1 cellular context compared by ENCODE assay signal in genomic region chr15:77623878-77624524, GRCh38.
TF ChIP-seq lines count a peak whose summit lies in the region.

No MANE protein-coding gene starts in this region.

TF ChIP-seq in K562, 482 proteins besides CTCF, POLR2A, EP300 and RAD21 (continues in another document):
- TF ChIP-seq HBP1 (CRISPR knock-in tag; IDR thresholded peaks at IDR 0.05) (peak; percentile 65; the same call in 1 of the 2 replicates), ZBTB12 (CRISPR knock-in tag; IDR thresholded peaks at IDR 0.05) (no peak), ARID3A (IDR thresholded peaks at IDR 0.05; ENCODE audit: borderline replicate concordance, low read depth, low read length) (no peak), DPF2 (IDR thresholded peaks at IDR 0.05) (peak; percentile 65), HDGF (IDR thresholded peaks at IDR 0.05) (peak; percentile 88), IRF1 (CRISPR knock-in tag; IDR thresholded peaks at IDR 0.05; ENCODE audit: borderline replicate concordance) (no peak), ZBTB26 (CRISPR knock-in tag; IDR thresholded peaks at IDR 0.05) (0 out of 2 replicates have a peak, but pooled peaks have one; percentile 14), ARHGAP35 (IDR thresholded peaks at IDR 0.05; ENCODE audit: partially characterized antibody) (peak; percentile 32), HLTF (IDR thresholded peaks at IDR 0.05) (peak; percentile 56; the same call in 1 of the 2 replicates), ZNF696 (CRISPR knock-in tag; conservative IDR thresholded peaks at IDR 0.05) (no peak), GATAD2A (IDR thresholded peaks at IDR 0.05) (peak; percentile 44; the same call in 1 of the 2 replicates), NFIC (IDR thresholded peaks at IDR 0.05) (peak; percentile 13; the same call in 1 of the 2 replicates), ELF4 (CRISPR knock-in tag; IDR thresholded peaks at IDR 0.05) (0 out of 2 replicates have a peak, but pooled peaks have one; percentile 24), BCOR (IDR thresholded peaks at IDR 0.05) (0 out of 2 replicates have a peak, but pooled peaks have one; percentile 33), SMARCE1 (IDR thresholded peaks at IDR 0.05) (peak; percentile 18; the same call in 1 of the 2 replicates), ZBTB9 (CRISPR knock-in tag; IDR thresholded peaks at IDR 0.05) (no peak), HSF4 (CRISPR knock-in tag; IDR thresholded peaks at IDR 0.05; ENCODE audit: borderline replicate concordance) (no peak), PTTG1 (tag; IDR thresholded peaks at IDR 0.05; ENCODE audit: low read depth) (no peak), NFRKB (IDR thresholded peaks at IDR 0.05; ENCODE audit: low read depth) (0 out of 2 replicates have a peak, but pooled peaks have one; percentile 27), LARP7 (IDR thresholded peaks at IDR 0.05) (peak; percentile 86; the same call in 1 of the 2 replicates), BCLAF1 (IDR thresholded peaks at IDR 0.05; ENCODE audit: borderline replicate concordance in 1 of 2, control insufficient read depth in 1 of 2, low read depth in 2 of 2, low read length in 1 of 2) (0 out of 4 replicates have a peak, but pooled peaks of 1 of the 2 experiments have one; percentile 60), ZBTB2 (IDR thresholded peaks at IDR 0.05) (0 out of 2 replicates have a peak, but pooled peaks have one; percentile 39), THRAP3 (IDR thresholded peaks at IDR 0.05; ENCODE audit: borderline replicate concordance) (peak; percentile 66; the same call in 1 of the 2 replicates), RBM34 (IDR thresholded peaks at IDR 0.05; ENCODE audit: borderline replicate concordance, insufficient read depth, low read length) (no peak), FOXA1 (IDR thresholded peaks at IDR 0.05; ENCODE audit: borderline replicate concordance) (no peak), ZMIZ1 (IDR thresholded peaks at IDR 0.05; ENCODE audit: low read depth in 2 of 2, low read length in 2 of 2) (no peak), U2AF1 (optimal IDR thresholded peaks at IDR 0.05; ENCODE audit: low read depth, low read length) (no peak), MITF (IDR thresholded peaks at IDR 0.05) (no peak), NR2C2 (CRISPR knock-in tag; IDR thresholded peaks at IDR 0.05) (no peak), NR2C2 (tag; IDR thresholded peaks at IDR 0.05) (no peak), SUPT5H (IDR thresholded peaks at IDR 0.05) (peak; percentile 42; the same call in 1 of the 2 replicates), ATF2 (CRISPR knock-in tag; IDR thresholded peaks at IDR 0.05) (no peak), SP2 (IDR thresholded peaks at IDR 0.05; ENCODE audit: extremely low read depth, low read depth, low read length, poor library complexity, severe bottlenecking) (no peak), NFXL1 (CRISPR knock-in tag; IDR thresholded peaks at IDR 0.05) (no peak), OTX1 (CRISPR knock-in tag; IDR thresholded peaks at IDR 0.05) (peak; percentile 81; the same call in 1 of the 2 replicates), SMARCA4 (IDR thresholded peaks at IDR 0.05) (0 out of 2 replicates have a peak, but pooled peaks have one; percentile 52), TRIM25 (IDR thresholded peaks at IDR 0.05; ENCODE audit: borderline replicate concordance) (0 out of 2 replicates have a peak, but pooled peaks have one; percentile 43)
